In genomic region chr1:225762002-225762441, GRCh38 we compare ENCODE assay signal across 15 cellular contexts. TPM values are rescaled to one million over a fixed set of nuclear protein-coding genes. Genes with fewer than 3 reads are reported as not detected.
DNase-seq lines count a peak whose midpoint lies in the region; ATAC-seq, FAIRE-seq and TF ChIP-seq lines count a peak whose summit lies in the region.
"Had no signal": no experiment of that assay in that cellular context is flagged by ENCODE, and none has a peak within 500 bp of the region (broad histone marks: within the 10 kb centered on the region; RNA-seq: fewer than 3 reads in every experiment).

No MANE protein-coding gene starts in this region.

- FAIRE-seq in RCC 7860 (lab: Jason Lieb, UNC) = peak; percentile 41
- FAIRE-seq: keratinocyte, pancreas had no signal

- H3K36me3 ChIP-seq in heart right ventricle = no peaks in the 10 kb centered on the region
- no peaks in the 10 kb centered on the region for H3K36me3 ChIP-seq in uterus
- H3K36me3 ChIP-seq: pancreas, tibial artery had no signal

- intact Hi-C loops in heart right ventricle (cut with DNase I) (loop anchor here in 2 of 10 donors (5.0 to 10.0 kb wide), 2 partner anchors 107 to 110 kb away; partner anchors contain the start of gene ENAH (in 2 of the 2)), left ventricle myocardium superior (cut with micrococcal nuclease) (loop anchor here (10.0 kb wide), 1 partner anchor 67 kb away; no protein-coding TSS in a partner anchor), uterus (cut with DNase I; ENCODE audit: low total_unique reads) (no loop called here)

- H3K27me3 ChIP-seq in heart right ventricle (no peaks in the 10 kb centered on the region), uterus (no peaks in the 10 kb centered on the region)
- H3K27me3 ChIP-seq: pancreas, tibial artery had no signal

- no peak for TF ChIP-seq POLR2A in uterus (IDR thresholded peaks at IDR 0.05)

- peak in 2 of 8 donors; percentile 1 to 10 for ATAC-seq in heart right ventricle
- no peak for ATAC-seq in left ventricle myocardium superior
- no peak for ATAC-seq in GM21390 (IDR thresholded peaks at IDR 0.05; ENCODE audit: unreplicated experiment)
- ATAC-seq: activated CD8-positive, alpha-beta T cell treated with anti-CD3 and anti-CD28 coated beads, Interleukin-2, amount 10 ng/mL, durations not matched to agents 7 days and 5 days had no signal

- H3K4me1 ChIP-seq in heart right ventricle (peaks cover 8 to 70% (median 51%) of the 10 kb centered on the region in 9 donors), uterus (peaks cover 6 to 22% of the 10 kb centered on the region in 2 donors)

- DNase-seq in heart right ventricle = no peak
- no peak for DNase-seq in left ventricle myocardium superior
- DNase-seq in RCC 7860 (ENCODE audit: low spot score) = peak; percentile 80
- peak; percentile 94 for DNase-seq in islet precursor cell
- DNase-seq in uterus = no peak
- no peak for DNase-seq in central memory CD4-positive, alpha-beta T cell
- DNase-seq in hippocampal formation (lab: John Stamatoyannopoulos, UW) = no peak
- DNase-seq: activated CD8-positive, alpha-beta T cell treated with anti-CD3 and anti-CD28 coated beads, Interleukin-2, amount 10 ng/mL, durations not matched to agents 7 days and 5 days; erythroblast; NCI-H2171; pancreas; SW 1271 had no signal

- H3K27ac ChIP-seq in heart right ventricle (peak overlapping the region in 8 of 10 donors; percentile 18 to 87 (median 64)), uterus (peak overlapping the region; percentile 61 to 68)

- TF ChIP-seq CTCF in heart right ventricle (IDR thresholded peaks at IDR 0.05) = no peak
- no peak for TF ChIP-seq CTCF in uterus (IDR thresholded peaks at IDR 0.05)

- H3K4me3 ChIP-seq in heart right ventricle = no peak overlapping the region
- no peak overlapping the region for H3K4me3 ChIP-seq in uterus
- H3K4me3 ChIP-seq: pancreas, tibial artery had no signal

- WGBS in heart right ventricle, 2 donors = 61 to 71% methylated on average over 5 of the region's 5 CpGs

- H3K9me3 ChIP-seq in heart right ventricle (no peaks in the 10 kb centered on the region), uterus (no peaks in the 10 kb centered on the region)
- H3K9me3 ChIP-seq: pancreas, tibial artery had no signal

RNA-seq across cellular contexts. Expression of gene SRP9, which starts 15.6 kb away (rescaled TPM):
- 100 to 1,000 TPM; 165 to 199 (median 175) TPM for total RNA-seq in heart right ventricle
- polyA plus RNA-seq in heart right ventricle = 100 to 1,000 TPM; 121 to 153 TPM
- total RNA-seq in left ventricle myocardium superior = 211 TPM
- 100 to 1,000 TPM; 169 to 551 (median 202) TPM for total RNA-seq in uterus

RNA-seq across cellular contexts. Expression of gene EPHX1, which starts 47.9 kb away (rescaled TPM):
- total RNA-seq in heart right ventricle (10 to 100 TPM; 34.9 to 80.8 (median 48.4) TPM), left ventricle myocardium superior (76.8 TPM), uterus (100 to 1,000 TPM in 1 of 4 donors, 10 to 100 TPM in 3; 51.2 to 156 (median 55.3) TPM)
- polyA plus RNA-seq in heart right ventricle = 10 to 100 TPM; 31.5 to 38.2 TPM

Comparison
In these comparisons a context has a peak if more than half of its experiments do, and no peak if none do; other contexts are left out.
1. DNase-seq: peak in RCC 7860 (single experiment) and islet precursor cell (single experiment); none in heart right ventricle (0 of 2), left ventricle myocardium superior (single experiment), uterus (0 of 2), central memory CD4-positive, alpha-beta T cell (single experiment) and hippocampal formation (0 of 2).